11 cellular contexts compared by ENCODE assay signal in the genomic region with DNA sequence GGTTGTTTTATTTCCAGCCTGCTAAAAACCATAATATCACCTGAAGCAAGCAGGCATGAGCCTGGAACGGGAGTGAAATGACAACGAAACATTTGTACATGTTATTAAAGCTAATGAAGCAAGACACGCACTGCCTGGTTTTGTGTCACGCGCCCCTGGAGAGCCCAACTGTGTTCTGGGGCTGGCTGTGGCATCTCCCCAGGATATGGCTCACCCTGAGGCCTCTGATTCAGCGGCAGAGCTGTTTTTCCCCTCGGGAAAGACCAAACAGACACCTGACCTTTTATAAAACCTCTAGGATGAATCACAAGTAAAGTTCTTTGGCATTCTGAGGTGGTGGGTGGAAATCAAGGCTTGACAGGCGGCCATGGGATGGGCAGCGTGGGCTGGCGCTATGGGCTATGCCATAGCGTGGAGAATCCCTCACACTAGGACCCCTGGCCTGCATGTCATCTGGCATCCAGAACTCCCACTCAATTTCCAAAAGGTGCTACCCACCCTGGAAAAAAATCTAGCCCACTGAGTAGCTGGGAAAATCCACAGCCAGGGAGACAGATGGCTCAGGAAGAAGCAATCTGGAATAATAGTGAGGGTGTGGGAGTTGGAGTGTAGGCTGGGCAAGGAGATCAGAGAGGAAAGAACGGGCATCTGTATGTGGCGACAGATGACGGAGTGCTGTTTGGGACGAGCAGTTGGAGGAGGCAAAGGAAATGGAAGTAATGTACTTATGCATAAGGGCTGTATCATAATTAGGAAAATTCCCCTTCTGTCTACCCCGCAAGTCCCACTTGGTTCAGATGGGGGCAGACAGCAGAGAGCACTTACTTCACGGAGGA.
DNase-seq lines count a peak whose midpoint lies in the region; ATAC-seq and TF ChIP-seq lines count a peak whose summit lies in the region.
"Had no signal": no experiment of that assay in that cellular context is flagged by ENCODE, and none has a peak within 500 bp of the region (broad histone marks: within the 10 kb centered on the region; RNA-seq: fewer than 3 reads in every experiment).

No MANE protein-coding gene starts in this region.

- peaks cover 64 to 81% of the 10 kb centered on the region in 2 donors for H3K4me1 Mint-ChIP-seq in stimulated activated naive B cell treated with anti-CD40 and anti-IgM and Interleukin-4, amounts not matched to agents 10 μg/mL and 1 μg/mL and 100 μg/mL, for 72 hours

- peak overlapping the region; percentile 11 for H3K27ac Mint-ChIP-seq in stimulated activated naive B cell treated with anti-CD40 and anti-IgM and Interleukin-4, amounts not matched to agents 10 μg/mL and 1 μg/mL and 100 μg/mL, for 72 hours
- H3K27ac Mint-ChIP-seq: B cell had no signal

- no peak overlapping the region for H3K4me3 ChIP-seq in SJSA1
- H3K4me3 ChIP-seq in esophagus muscularis mucosa, result no peak overlapping the region
- H3K4me3 ChIP-seq: K562 had no signal

- H3K36me3 ChIP-seq in SJSA1 (no peaks in the 10 kb centered on the region), esophagus muscularis mucosa (no peaks in the 10 kb centered on the region)

- no peaks in the 10 kb centered on the region for H3K9me3 ChIP-seq in SJSA1 (replicated peaks)
- no peaks in the 10 kb centered on the region for H3K9me3 ChIP-seq in esophagus muscularis mucosa

- 88% methylated on average over 17 of the region's 17 CpGs for WGBS in esophagus muscularis mucosa

- no peaks in the 10 kb centered on the region for H3K9me3 Mint-ChIP-seq in stimulated activated naive B cell treated with anti-CD40 and anti-IgM and Interleukin-4, amounts not matched to agents 10 μg/mL and 1 μg/mL and 100 μg/mL, for 72 hours

- ATAC-seq in stimulated activated naive B cell treated with anti-CD40 and anti-IgM and Interleukin-4, amounts not matched to agents 10 μg/mL and 1 μg/mL and 100 μg/mL, for 72 hours (replicated peaks), result peak in 1 of 2 donors; percentile 57
- ATAC-seq in HG02870 (IDR thresholded peaks at IDR 0.05; ENCODE audit: unreplicated experiment), result no peak
- ATAC-seq: K562 had no signal

- no peaks in the 10 kb centered on the region for H3K27me3 ChIP-seq in SJSA1 (replicated peaks)
- no peaks in the 10 kb centered on the region for H3K27me3 ChIP-seq in esophagus muscularis mucosa

- no peak for TF ChIP-seq EP300 in esophagus muscularis mucosa (IDR thresholded peaks at IDR 0.05)

- H3K27ac ChIP-seq in SJSA1 (peak overlapping the region; percentile 84), esophagus muscularis mucosa (replicated peaks in 1 of 4) (no peak overlapping the region)

- TF ChIP-seq POLR2A in esophagus muscularis mucosa (IDR thresholded peaks at IDR 0.05; ENCODE audit: low read depth), result no peak

- DNase-seq in NCI-H2227 treated with DMSO at 0.1 percent for 48 hours (lab: John Stamatoyannopoulos, UW) (peak; percentile 78), NCI-H2227 (lab: John Stamatoyannopoulos, UW; ENCODE audit: unreplicated experiment) (no peak), SJSA1 (ENCODE audit: low read depth in 1 of 2, low spot score in 2 of 2) (peak; percentile 32 to 55), fibroblast of peridontal ligament (ENCODE audit: extremely low read depth) (peak; percentile 29), esophagus muscularis mucosa (ENCODE audit: extremely low spot score) (no peak), OCI-M1 (lab: John Stamatoyannopoulos, UW) (no peak)
- DNase-seq in stimulated activated naive B cell treated with anti-CD40 and anti-IgM and Interleukin-4, amounts not matched to agents 10 μg/mL and 1 μg/mL and 100 μg/mL, for 72 hours, result peak; percentile 19
- DNase-seq: effector memory CD4-positive, alpha-beta T cell had no signal

- peaks cover 24 to 53% of the 10 kb centered on the region in 2 donors for H3K36me3 Mint-ChIP-seq in stimulated activated naive B cell treated with anti-CD40 and anti-IgM and Interleukin-4, amounts not matched to agents 10 μg/mL and 1 μg/mL and 100 μg/mL, for 72 hours

- peaks cover 42% of the 10 kb centered on the region for H3K4me1 ChIP-seq in SJSA1 (replicated peaks)
- peaks cover 21 to 37% (median 27%) of the 10 kb centered on the region in 4 donors for H3K4me1 ChIP-seq in esophagus muscularis mucosa

- intact Hi-C loops in esophagus muscularis mucosa (cut with DNase I), result no loop called here

- TF ChIP-seq CTCF in esophagus muscularis mucosa (IDR thresholded peaks at IDR 0.05), result no peak

- no peak overlapping the region for H3K4me3 Mint-ChIP-seq in stimulated activated naive B cell treated with anti-CD40 and anti-IgM and Interleukin-4, amounts not matched to agents 10 μg/mL and 1 μg/mL and 100 μg/mL, for 72 hours
- H3K4me3 Mint-ChIP-seq: B cell had no signal

- H3K27me3 Mint-ChIP-seq in stimulated activated naive B cell treated with anti-CD40 and anti-IgM and Interleukin-4, amounts not matched to agents 10 μg/mL and 1 μg/mL and 100 μg/mL, for 72 hours, result no peaks in the 10 kb centered on the region
- H3K27me3 Mint-ChIP-seq: B cell had no signal

Comparison
In these comparisons a context has a peak if more than half of its experiments do, and no peak if none do; other contexts are left out.
1. DNase-seq: peak in NCI-H2227 treated with DMSO at 0.1 percent for 48 hours (single experiment), SJSA1 (2 of 2), fibroblast of peridontal ligament (single experiment) and stimulated activated naive B cell treated with anti-CD40 and anti-IgM and Interleukin-4, amounts not matched to agents 10 μg/mL and 1 μg/mL and 100 μg/mL, for 72 hours (single experiment); none in NCI-H2227 (single experiment), esophagus muscularis mucosa (single experiment) and OCI-M1 (single experiment).